In the genomic region with DNA sequence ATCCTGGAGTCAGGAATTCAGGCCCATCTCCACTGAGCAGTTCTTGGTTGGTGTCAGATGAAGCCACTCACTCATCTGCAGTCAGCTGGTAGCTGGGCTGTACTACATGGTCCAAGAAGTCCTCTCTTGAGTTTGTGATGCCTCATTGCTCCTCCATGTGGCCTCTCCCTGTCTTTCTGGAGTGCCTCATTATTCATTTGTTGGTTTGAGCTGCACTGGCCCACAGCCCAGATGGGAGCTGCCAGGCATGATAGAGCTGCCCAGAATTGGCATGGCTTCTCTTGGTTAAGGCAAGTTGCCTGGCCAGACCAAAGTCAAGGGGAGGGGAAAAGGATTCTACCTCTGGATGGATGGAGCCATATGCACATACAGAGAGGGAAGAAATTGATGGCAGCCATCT, we compare ENCODE assay signal across 8 cellular contexts. TPM values are rescaled to one million over a fixed set of nuclear protein-coding genes. Genes with fewer than 3 reads are reported as not detected.
DNase-seq lines count a peak whose midpoint lies in the region; ATAC-seq and TF ChIP-seq lines count a peak whose summit lies in the region.

No MANE protein-coding gene starts in this region.

- peaks cover 63% of the 10 kb centered on the region for H3K36me3 ChIP-seq in adipocyte (ENCODE audit: control insufficient read depth, insufficient read depth, low read length, severe bottlenecking)
- peaks cover 79% of the 10 kb centered on the region for H3K36me3 ChIP-seq in left ventricle myocardium inferior
- H3K36me3 ChIP-seq in Peyer's patch: peaks cover 0 to 31% (median 0%) of the 10 kb centered on the region in 3 donors

- no peak; the same call in 1 of the 2 replicates for TF ChIP-seq CTCF in AG10803 (conservative IDR thresholded peaks at IDR 0.05; ENCODE audit: low read length)
- peak; percentile 21 for TF ChIP-seq CTCF in left ventricle myocardium inferior (IDR thresholded peaks at IDR 0.05; ENCODE audit: borderline replicate concordance)
- TF ChIP-seq CTCF in Peyer's patch (IDR thresholded peaks at IDR 0.05): no peak

- TF ChIP-seq POLR2A in Peyer's patch (IDR thresholded peaks at IDR 0.05): no peak

- no peak for TF ChIP-seq EP300 in Ishikawa (IDR thresholded peaks at IDR 0.05; ENCODE audit: borderline replicate concordance)

- H3K9me3 ChIP-seq in adipocyte (ENCODE audit: control insufficient read depth, low read length) (no peaks in the 10 kb centered on the region), left ventricle myocardium inferior (replicated peaks) (no peaks in the 10 kb centered on the region), Peyer's patch (no peaks in the 10 kb centered on the region)

- no peak overlapping the region for H3K9ac ChIP-seq in adipocyte (ENCODE audit: low read length)

- intact Hi-C loops in left ventricle myocardium inferior (cut with micrococcal nuclease): no loop called here

- no peak for ATAC-seq in HG02759 (IDR thresholded peaks at IDR 0.05; ENCODE audit: unreplicated experiment)

- H3K4me1 ChIP-seq in adipocyte (ENCODE audit: control insufficient read depth, insufficient read depth, low read length) (peaks cover 15% of the 10 kb centered on the region), left ventricle myocardium inferior (peaks cover 3% of the 10 kb centered on the region), Peyer's patch (no peaks in the 10 kb centered on the region)

- H3K27ac ChIP-seq in left ventricle myocardium inferior (replicated peaks) (peak overlapping the region; percentile 50), Peyer's patch (no peak overlapping the region)

- H3K4me3 ChIP-seq in AG10803 (ENCODE audit: low read length) (no peak overlapping the region), adipocyte (ENCODE audit: low read length) (no peak overlapping the region), left ventricle myocardium inferior (no peak overlapping the region), Peyer's patch (no peak overlapping the region)

- H3K27me3 ChIP-seq in adipocyte (replicated peaks; ENCODE audit: control insufficient read depth, insufficient read depth, low read length): no peaks in the 10 kb centered on the region
- H3K27me3 ChIP-seq in left ventricle myocardium inferior (ENCODE audit: low read depth): no peaks in the 10 kb centered on the region
- no peaks in the 10 kb centered on the region for H3K27me3 ChIP-seq in Peyer's patch

- no peak for TF ChIP-seq RAD21 in Ishikawa (IDR thresholded peaks at IDR 0.05; ENCODE audit: low read depth)

- peak; percentile 69 for DNase-seq in AG10803 (ENCODE audit: low read depth)
- peak; percentile 15 for DNase-seq in adipocyte (ENCODE audit: low read depth)
- DNase-seq in left ventricle myocardium inferior: peak; percentile 55
- DNase-seq in Peyer's patch: no peak
- no peak for DNase-seq in effector CD8-positive, alpha-beta T cell (lab: John Stamatoyannopoulos, UW)
- DNase-seq in NK-92 (lab: John Stamatoyannopoulos, UW; ENCODE audit: unreplicated experiment): no peak

TF ChIP-seq in Ishikawa, 13 proteins besides CTCF, POLR2A, EP300 and RAD21:
- TF ChIP-seq TAF1 (IDR thresholded peaks at IDR 0.05; ENCODE audit: low read depth) (no peak), NFIC (IDR thresholded peaks at IDR 0.05) (peak; percentile 72), FOXM1 (IDR thresholded peaks at IDR 0.05; ENCODE audit: borderline replicate concordance, low read depth) (no peak), YY1 (IDR thresholded peaks at IDR 0.05; ENCODE audit: low read depth) (peak; percentile 46; the same call in 1 of the 2 replicates), CEBPB (IDR thresholded peaks at IDR 0.05) (no peak), ZBTB7A (IDR thresholded peaks at IDR 0.05; ENCODE audit: low read depth) (no peak), CREB1 (IDR thresholded peaks at IDR 0.05; ENCODE audit: low read depth) (no peak), TCF12 (IDR thresholded peaks at IDR 0.05; ENCODE audit: low read depth) (no peak), TEAD4 (IDR thresholded peaks at IDR 0.05) (peak; percentile 34; the same call in 1 of the 2 replicates)
- TF ChIP-seq, protein P1, sequence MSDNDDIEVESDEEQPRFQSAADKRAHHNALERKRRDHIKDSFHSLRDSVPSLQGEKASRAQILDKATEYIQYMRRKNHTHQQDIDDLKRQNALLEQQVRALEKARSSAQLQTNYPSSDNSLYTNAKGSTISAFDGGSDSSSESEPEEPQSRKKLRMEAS (IDR thresholded peaks at IDR 0.05): 0 out of 2 replicates have a peak, but pooled peaks have one; percentile 47
- TF ChIP-seq, protein P2, sequence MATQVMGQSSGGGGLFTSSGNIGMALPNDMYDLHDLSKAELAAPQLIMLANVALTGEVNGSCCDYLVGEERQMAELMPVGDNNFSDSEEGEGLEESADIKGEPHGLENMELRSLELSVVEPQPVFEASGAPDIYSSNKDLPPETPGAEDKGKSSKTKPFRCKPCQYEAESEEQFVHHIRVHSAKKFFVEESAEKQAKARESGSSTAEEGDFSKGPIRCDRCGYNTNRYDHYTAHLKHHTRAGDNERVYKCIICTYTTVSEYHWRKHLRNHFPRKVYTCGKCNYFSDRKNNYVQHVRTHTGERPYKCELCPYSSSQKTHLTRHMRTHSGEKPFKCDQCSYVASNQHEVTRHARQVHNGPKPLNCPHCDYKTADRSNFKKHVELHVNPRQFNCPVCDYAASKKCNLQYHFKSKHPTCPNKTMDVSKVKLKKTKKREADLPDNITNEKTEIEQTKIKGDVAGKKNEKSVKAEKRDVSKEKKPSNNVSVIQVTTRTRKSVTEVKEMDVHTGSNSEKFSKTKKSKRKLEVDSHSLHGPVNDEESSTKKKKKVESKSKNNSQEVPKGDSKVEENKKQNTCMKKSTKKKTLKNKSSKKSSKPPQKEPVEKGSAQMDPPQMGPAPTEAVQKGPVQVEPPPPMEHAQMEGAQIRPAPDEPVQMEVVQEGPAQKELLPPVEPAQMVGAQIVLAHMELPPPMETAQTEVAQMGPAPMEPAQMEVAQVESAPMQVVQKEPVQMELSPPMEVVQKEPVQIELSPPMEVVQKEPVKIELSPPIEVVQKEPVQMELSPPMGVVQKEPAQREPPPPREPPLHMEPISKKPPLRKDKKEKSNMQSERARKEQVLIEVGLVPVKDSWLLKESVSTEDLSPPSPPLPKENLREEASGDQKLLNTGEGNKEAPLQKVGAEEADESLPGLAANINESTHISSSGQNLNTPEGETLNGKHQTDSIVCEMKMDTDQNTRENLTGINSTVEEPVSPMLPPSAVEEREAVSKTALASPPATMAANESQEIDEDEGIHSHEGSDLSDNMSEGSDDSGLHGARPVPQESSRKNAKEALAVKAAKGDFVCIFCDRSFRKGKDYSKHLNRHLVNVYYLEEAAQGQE (IDR thresholded peaks at IDR 0.05; ENCODE audit: low read depth): no peak

RNA-seq across cellular contexts. Expression of a gene that starts 8.0 kb away (rescaled TPM):
- 18.2 TPM for total RNA-seq in left ventricle myocardium inferior
- 10 to 100 TPM in 2 of 4 donors, 1 to 10 TPM in 2; 4.0 to 13.2 (median 8.7) TPM for total RNA-seq in Peyer's patch

RNA-seq across cellular contexts. Expression of a gene that starts 8.1 kb away (rescaled TPM):
- 72.0 TPM for total RNA-seq in left ventricle myocardium inferior
- total RNA-seq in Peyer's patch: 10 to 100 TPM; 20.8 to 39.6 (median 24.7) TPM

Comparison
In these comparisons a context has a peak if more than half of its experiments do, and no peak if none do; other contexts are left out.
1. DNase-seq: peak in AG10803 (single experiment), adipocyte (single experiment) and left ventricle myocardium inferior (single experiment); none in Peyer's patch (0 of 3), effector CD8-positive, alpha-beta T cell (single experiment) and NK-92 (single experiment).